1 cellular context compared by ENCODE assay signal in the genomic region with DNA sequence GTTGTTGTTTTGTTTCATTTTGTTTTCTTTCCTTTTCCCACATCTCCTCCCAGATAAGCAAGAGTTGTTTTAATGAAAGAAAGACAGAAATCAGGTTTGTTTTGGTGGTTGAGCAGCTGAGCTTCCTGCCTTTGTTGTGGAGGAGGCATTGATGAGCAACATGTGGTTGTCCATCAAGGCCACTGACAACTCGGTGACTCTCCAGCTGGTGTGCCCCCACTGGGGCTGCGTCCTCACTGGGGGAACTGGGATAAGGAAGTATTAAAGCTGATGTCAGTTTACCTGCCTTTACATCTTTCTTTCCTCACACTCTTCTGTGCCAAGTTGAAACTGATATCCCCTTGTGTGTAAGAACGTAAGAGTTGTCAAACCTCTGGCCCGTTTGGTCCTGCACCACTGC.
TF ChIP-seq lines count a peak whose summit lies in the region.

No MANE protein-coding gene starts in this region.

TF ChIP-seq in PFSK-1, 5 proteins besides CTCF, POLR2A, EP300 and RAD21 (continued from another document):
- TF ChIP-seq, protein P1, sequence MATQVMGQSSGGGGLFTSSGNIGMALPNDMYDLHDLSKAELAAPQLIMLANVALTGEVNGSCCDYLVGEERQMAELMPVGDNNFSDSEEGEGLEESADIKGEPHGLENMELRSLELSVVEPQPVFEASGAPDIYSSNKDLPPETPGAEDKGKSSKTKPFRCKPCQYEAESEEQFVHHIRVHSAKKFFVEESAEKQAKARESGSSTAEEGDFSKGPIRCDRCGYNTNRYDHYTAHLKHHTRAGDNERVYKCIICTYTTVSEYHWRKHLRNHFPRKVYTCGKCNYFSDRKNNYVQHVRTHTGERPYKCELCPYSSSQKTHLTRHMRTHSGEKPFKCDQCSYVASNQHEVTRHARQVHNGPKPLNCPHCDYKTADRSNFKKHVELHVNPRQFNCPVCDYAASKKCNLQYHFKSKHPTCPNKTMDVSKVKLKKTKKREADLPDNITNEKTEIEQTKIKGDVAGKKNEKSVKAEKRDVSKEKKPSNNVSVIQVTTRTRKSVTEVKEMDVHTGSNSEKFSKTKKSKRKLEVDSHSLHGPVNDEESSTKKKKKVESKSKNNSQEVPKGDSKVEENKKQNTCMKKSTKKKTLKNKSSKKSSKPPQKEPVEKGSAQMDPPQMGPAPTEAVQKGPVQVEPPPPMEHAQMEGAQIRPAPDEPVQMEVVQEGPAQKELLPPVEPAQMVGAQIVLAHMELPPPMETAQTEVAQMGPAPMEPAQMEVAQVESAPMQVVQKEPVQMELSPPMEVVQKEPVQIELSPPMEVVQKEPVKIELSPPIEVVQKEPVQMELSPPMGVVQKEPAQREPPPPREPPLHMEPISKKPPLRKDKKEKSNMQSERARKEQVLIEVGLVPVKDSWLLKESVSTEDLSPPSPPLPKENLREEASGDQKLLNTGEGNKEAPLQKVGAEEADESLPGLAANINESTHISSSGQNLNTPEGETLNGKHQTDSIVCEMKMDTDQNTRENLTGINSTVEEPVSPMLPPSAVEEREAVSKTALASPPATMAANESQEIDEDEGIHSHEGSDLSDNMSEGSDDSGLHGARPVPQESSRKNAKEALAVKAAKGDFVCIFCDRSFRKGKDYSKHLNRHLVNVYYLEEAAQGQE (IDR thresholded peaks at IDR 0.05; ENCODE audit: insufficient read depth in 1 of 2, low read depth in 2 of 2, low read length in 2 of 2) = no peak
